ENCODE assay signal across 19 cellular contexts in genomic region chr15:29612701-29613100, GRCh38.
DNase-seq lines count a peak whose midpoint lies in the region; ATAC-seq, FAIRE-seq and TF ChIP-seq lines count a peak whose summit lies in the region.
"Had no signal": no experiment of that assay in that cellular context is flagged by ENCODE, and none has a peak within 500 bp of the region (broad histone marks: within the 10 kb centered on the region; RNA-seq: fewer than 3 reads in every experiment).

No MANE protein-coding gene starts in this region.

- FAIRE-seq in H1 (lab: Jason Lieb, UNC): no peak

- H2BK15ac ChIP-seq in H1 (ENCODE audit: low read length) (no peak overlapping the region; the same call in 1 of the 2 replicates), neuronal stem cell (ENCODE audit: low read length) (no peak overlapping the region)

- no peak for TF ChIP-seq POLR2A in H1 (IDR thresholded peaks at IDR 0.05; ENCODE audit: control extremely low read depth in 1 of 2, low read depth in 2 of 2, low read length in 2 of 2)
- TF ChIP-seq POLR2A in heart left ventricle (IDR thresholded peaks at IDR 0.05): no peak

- H3K36me3 ChIP-seq in H1 (ENCODE audit: control insufficient read depth in 2 of 4, insufficient read depth in 4 of 4, low read length in 3 of 4) (no peaks in the 10 kb centered on the region), neuronal stem cell (replicated peaks in 1 of 2; ENCODE audit: control insufficient read depth in 2 of 2, insufficient read depth in 2 of 2, low read length in 2 of 2) (no peaks in the 10 kb centered on the region), Karpas-422 (ENCODE audit: insufficient read depth, low read length) (no peaks in the 10 kb centered on the region), heart left ventricle (no peaks in the 10 kb centered on the region)
- H3K36me3 ChIP-seq: HAP-1, tibial nerve had no signal

- H3K79me1 ChIP-seq in H1 (ENCODE audit: low read depth, low read length): no peaks in the 10 kb centered on the region
- H3K79me1 ChIP-seq in neuronal stem cell (ENCODE audit: low read depth, low read length): no peaks in the 10 kb centered on the region

- WGBS in H1 (ENCODE audit: extremely low coverage in 1 of 2, insufficient coverage in 1 of 2, insufficient read length in 1 of 2, insufficient replicate concordance in 2 of 2, low coverage in 1 of 2, low lambda C conversion rate in 2 of 2, missing lambda C conversion rate in 1 of 2), 2 experiments: 95% methylated on average over 5 of the region's 5 CpGs; no CpG with 5 or more reads in 1 of the 2 experiments
- no CpG with 5 or more reads among the region's 5 CpGs for WGBS in neuronal stem cell (ENCODE audit: extremely low coverage in 2 of 2, insufficient read length in 2 of 2, insufficient replicate concordance in 1 of 2), 2 donors
- WGBS in heart left ventricle, 4 donors: 30 to 38% (median 30%) methylated on average over 5 of the region's 5 CpGs

- peak overlapping the region; percentile 79; the same call in 1 of the 2 replicates for H2AK5ac ChIP-seq in H1 (ENCODE audit: low read depth, low read length)
- no peak overlapping the region for H2AK5ac ChIP-seq in neuronal stem cell (ENCODE audit: low read depth, low read length)

- no peak for TF ChIP-seq RAD21 in H1 (IDR thresholded peaks at IDR 0.05 in 1 of 2, conservative IDR thresholded peaks at IDR 0.05 in 1 of 2; ENCODE audit: low read depth in 2 of 2, low read length in 2 of 2)

- H3K27ac ChIP-seq in H1 (ENCODE audit: low read depth, low read length) (no peak overlapping the region), neuronal stem cell (replicated peaks; ENCODE audit: low read length) (peak overlapping the region; percentile 19), Karpas-422 (ENCODE audit: low read length) (no peak overlapping the region), heart left ventricle (no peak overlapping the region)
- H3K27ac ChIP-seq: foreskin keratinocyte, tibial nerve had no signal

- H2BK12ac ChIP-seq in H1 (ENCODE audit: low read depth, low read length): peak overlapping the region; percentile 98
- H2BK12ac ChIP-seq in neuronal stem cell (ENCODE audit: low read length): no peak overlapping the region

- H4K5ac ChIP-seq in H1 (ENCODE audit: insufficient read length, low read depth, low read length): peak overlapping the region; percentile 3

- H3K27me3 ChIP-seq in H1 (replicated peaks in 1 of 4; ENCODE audit: control insufficient read depth in 3 of 4, extremely low read depth in 1 of 4, insufficient read depth in 3 of 4, low read length in 3 of 4): no peaks in the 10 kb centered on the region; a peak in 1 of 7 replicates
- no peaks in the 10 kb centered on the region for H3K27me3 ChIP-seq in neuronal stem cell (ENCODE audit: control insufficient read depth in 3 of 3, insufficient read depth in 3 of 3, low read depth in 1 of 3, low read length in 3 of 3)
- no peaks in the 10 kb centered on the region for H3K27me3 ChIP-seq in Karpas-422 (ENCODE audit: low read length)
- H3K27me3 ChIP-seq in heart left ventricle: peaks cover 0 to 33% (median 8%) of the 10 kb centered on the region in 9 donors
- H3K27me3 ChIP-seq: foreskin keratinocyte had no signal

- H3K9me3 ChIP-seq in H1 (ENCODE audit: insufficient read depth in 2 of 2, low read depth in 1 of 2, low read length in 1 of 2) (no peaks in the 10 kb centered on the region), neuronal stem cell (replicated peaks in 1 of 2; ENCODE audit: control insufficient read depth in 2 of 2, insufficient read depth in 1 of 2, low read depth in 1 of 2, low read length in 2 of 2) (peaks cover 0 to 5% of the 10 kb centered on the region in 2 donors), Karpas-422 (ENCODE audit: low read length) (peaks cover 32% of the 10 kb centered on the region), heart left ventricle (no peaks in the 10 kb centered on the region)
- H3K9me3 ChIP-seq: HAP-1, mucosa of descending colon, tibial nerve had no signal

- H2BK20ac ChIP-seq in H1 (ENCODE audit: low read length): peak overlapping the region; percentile 15; the same call in 1 of the 2 replicates

- no peak for TF ChIP-seq EP300 in H1 (IDR thresholded peaks at IDR 0.05; ENCODE audit: borderline replicate concordance in 1 of 2, low read depth in 2 of 2, low read length in 2 of 2)

- CTCF ChIA-PET in H1 (lab: Charles Lee; ENCODE audit: partially characterized antibody): interaction anchor here (0.7 to 5.4 kb wide), 8 partner anchors 10 to 487 kb away, joined by 3 to 58 read pairs (median 6); no protein-coding TSS in a partner anchor

- H4K8ac ChIP-seq in H1 (ENCODE audit: extremely low read depth, insufficient read depth, low read length): peak overlapping the region; percentile 5; the same call in 1 of the 2 replicates
- H4K8ac ChIP-seq in neuronal stem cell (ENCODE audit: low read depth, low read length): no peak overlapping the region

- H2BK5ac ChIP-seq in H1 (ENCODE audit: low read depth, low read length): 0 out of 2 replicates have a peak overlapping the region, but pooled peaks have one; percentile 97
- H2BK5ac ChIP-seq in neuronal stem cell (ENCODE audit: low read length): no peak overlapping the region

- H3K79me2 ChIP-seq in H1 (ENCODE audit: control insufficient read depth in 1 of 2, insufficient read depth in 2 of 2, low read length in 2 of 2) (no peaks in the 10 kb centered on the region), Karpas-422 (ENCODE audit: low read length) (no peaks in the 10 kb centered on the region)

- H3K18ac ChIP-seq in H1 (ENCODE audit: extremely low read depth, low read length) (peak overlapping the region; percentile 9; the same call in 1 of the 2 replicates), neuronal stem cell (ENCODE audit: low read length) (no peak overlapping the region)

- H4K91ac ChIP-seq in H1 (replicated peaks; ENCODE audit: insufficient read length, low read length) (peak overlapping the region; percentile 75), neuronal stem cell (ENCODE audit: low read depth, low read length, poor library complexity) (no peak overlapping the region)

- no peak for ATAC-seq in heart left ventricle
- ATAC-seq: activated CD8-positive, alpha-beta memory T cell treated with anti-CD3 and anti-CD28 coated beads, Interleukin-2, amount 10 ng/mL, durations not matched to agents 7 days and 5 days; foreskin keratinocyte; mucosa of descending colon; right cardiac atrium had no signal

- DNase-seq in Daoy (ENCODE audit: low read depth) (peak; percentile 12), M059J (ENCODE audit: low read depth) (peak; percentile 56), H1 (ENCODE audit: low read depth in 1 of 2, low spot score in 2 of 2) (no peak), neuronal stem cell (ENCODE audit: low spot score) (no peak), NCI-H2171 treated with DMSO at 0.1 percent for 48 hours (lab: John Stamatoyannopoulos, UW) (no peak), Karpas-422 (no peak), NCI-H345 treated with DMSO at 0.1 percent for 48 hours (lab: John Stamatoyannopoulos, UW; ENCODE audit: unreplicated experiment) (no peak), heart left ventricle (no peak)
- DNase-seq: activated CD8-positive, alpha-beta memory T cell treated with anti-CD3 and anti-CD28 coated beads, Interleukin-2, amount 10 ng/mL, durations not matched to agents 7 days and 5 days; CD4-positive, alpha-beta T cell; cerebellar nuclear complex; DMS53; foreskin keratinocyte; mucosa of descending colon; NCI-H1436; right cardiac atrium; stimulated activated naive CD4-positive, alpha-beta T cell had no signal

- peak overlapping the region; percentile 22 for H3K4ac ChIP-seq in H1 (replicated peaks; ENCODE audit: insufficient read length, low read depth, low read length)
- H3K4ac ChIP-seq in neuronal stem cell (ENCODE audit: low read length): no peak overlapping the region

- intact Hi-C loops in heart left ventricle (cut with DNase I): no loop called here

- H3K56ac ChIP-seq in H1 (replicated peaks; ENCODE audit: insufficient read length, low read depth, low read length): no peak overlapping the region

- POLR2A ChIA-PET in H1 (lab: Charles Lee; ENCODE audit: partially characterized antibody): interaction anchor here (1.6 to 1.7 kb wide), 2 partner anchors 43 to 44 kb away, joined by 3 to 4 read pairs; no protein-coding TSS in a partner anchor

- no peaks in the 10 kb centered on the region for H3K9me2 ChIP-seq in Karpas-422 (replicated peaks; ENCODE audit: insufficient read depth, low read length)

- H3K4me1 ChIP-seq in H1 (replicated peaks in 1 of 4; ENCODE audit: control insufficient read depth in 3 of 4, insufficient read depth in 4 of 4, low read length in 3 of 4) (peaks cover 3 to 16% (median 12%) of the 10 kb centered on the region in 4 experiments; a peak in 5 of 7 replicates), neuronal stem cell (ENCODE audit: control insufficient read depth in 2 of 2, insufficient read depth in 1 of 2, low read depth in 1 of 2, low read length in 2 of 2) (peaks cover 7 to 14% of the 10 kb centered on the region in 2 donors), Karpas-422 (ENCODE audit: low read length) (no peaks in the 10 kb centered on the region), heart left ventricle (no peaks in the 10 kb centered on the region)
- H3K4me1 ChIP-seq: foreskin keratinocyte, HAP-1, tibial nerve had no signal

- H3K4me2 ChIP-seq in H1 (ENCODE audit: insufficient read depth in 1 of 2, low read depth in 2 of 2, low read length in 2 of 2) (peak overlapping the region in 1 of 2 experiments; percentile 66; a peak in 1 of 4 replicates), neuronal stem cell (ENCODE audit: insufficient read depth, low read length, poor library complexity, severe bottlenecking) (no peak overlapping the region), Karpas-422 (ENCODE audit: low read depth, low read length, poor library complexity, severe bottlenecking) (no peak overlapping the region)

- H4K20me1 ChIP-seq in H1 (replicated peaks in 1 of 2; ENCODE audit: control insufficient read depth in 1 of 2, insufficient read depth in 2 of 2, low read length in 2 of 2): no peaks in the 10 kb centered on the region
- no peaks in the 10 kb centered on the region for H4K20me1 ChIP-seq in Karpas-422 (ENCODE audit: insufficient read depth, low read depth, low read length)

- H2AFZ ChIP-seq in H1 (ENCODE audit: low read length) (no peak overlapping the region), neuronal stem cell (ENCODE audit: low read length) (no peak overlapping the region), Karpas-422 (ENCODE audit: low read length) (no peak overlapping the region)

- TF ChIP-seq CTCF in H1 (IDR thresholded peaks at IDR 0.05; ENCODE audit: control extremely low read depth in 1 of 3, insufficient read depth in 1 of 3, low read depth in 1 of 3, low read length in 3 of 3) (no peak), heart left ventricle (IDR thresholded peaks at IDR 0.05) (no peak)

- no peak overlapping the region for H2BK120ac ChIP-seq in H1 (replicated peaks; ENCODE audit: low read depth, low read length)
- no peak overlapping the region for H2BK120ac ChIP-seq in neuronal stem cell (ENCODE audit: low read depth, low read length)

- no peaks in the 10 kb centered on the region for H3K23me2 ChIP-seq in H1 (ENCODE audit: low read depth, low read length)

- no peak overlapping the region for H3K14ac ChIP-seq in H1 (ENCODE audit: insufficient read length)
- H3K14ac ChIP-seq in neuronal stem cell (ENCODE audit: low read length): no peak overlapping the region

- no peak overlapping the region for H3K4me3 ChIP-seq in H1 (ENCODE audit: extremely low read depth in 1 of 4, insufficient read depth in 2 of 4, low read depth in 3 of 4, low read length in 4 of 4)
- H3K4me3 ChIP-seq in neuronal stem cell (ENCODE audit: low read length in 2 of 2): no peak overlapping the region
- H3K4me3 ChIP-seq in Karpas-422 (ENCODE audit: low read length): no peak overlapping the region
- no peak overlapping the region for H3K4me3 ChIP-seq in heart left ventricle
- H3K4me3 ChIP-seq: HAP-1, mucosa of descending colon, tibial nerve had no signal

- H3K23ac ChIP-seq in H1 (ENCODE audit: insufficient read length) (no peak overlapping the region), neuronal stem cell (ENCODE audit: low read depth, low read length, poor library complexity) (no peak overlapping the region)

- H3K9ac ChIP-seq in H1 (replicated peaks in 1 of 4; ENCODE audit: extremely low read depth in 1 of 4, low read depth in 3 of 4, low read length in 3 of 4) (no peak overlapping the region), neuronal stem cell (ENCODE audit: low read depth, low read length, poor library complexity) (no peak overlapping the region), Karpas-422 (ENCODE audit: low read length) (no peak overlapping the region)

Comparison
In these comparisons a context has a peak if more than half of its experiments do, and no peak if none do; other contexts are left out.
1. DNase-seq: peak in Daoy (single experiment) and M059J (single experiment); none in H1 (0 of 2), neuronal stem cell (single experiment), NCI-H2171 treated with DMSO at 0.1 percent for 48 hours (single experiment), Karpas-422 (single experiment), NCI-H345 treated with DMSO at 0.1 percent for 48 hours (single experiment) and heart left ventricle (0 of 5).